Comparison of ENCODE assay signal across 2 cellular contexts in the genomic region with DNA sequence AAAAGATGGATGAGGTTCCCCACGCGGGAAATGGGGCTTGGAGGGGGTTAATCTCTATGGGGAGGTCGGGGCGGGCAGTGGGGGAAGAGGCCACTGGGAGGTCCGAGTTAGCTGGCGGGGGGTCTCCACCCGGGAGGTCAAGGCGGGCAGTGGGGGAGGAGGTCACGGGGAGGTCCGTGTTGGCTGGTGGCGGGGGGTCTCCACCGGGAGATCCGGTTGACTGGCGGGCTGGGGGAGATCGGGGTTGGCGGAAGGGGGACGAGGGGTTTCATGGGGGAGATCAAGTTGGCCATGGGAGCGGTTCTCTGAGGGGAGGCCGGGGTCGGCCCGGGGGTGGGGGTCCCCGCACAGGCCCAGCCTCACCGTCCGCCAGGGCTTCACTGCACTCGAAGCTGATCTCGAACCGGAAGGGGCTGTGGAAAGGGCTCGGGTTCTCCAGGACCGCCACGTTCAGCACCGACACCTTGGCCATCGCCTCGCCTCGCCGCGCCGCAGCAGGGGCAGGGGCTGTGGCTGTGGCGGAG.
TF ChIP-seq lines count a peak whose summit lies in the region.

No MANE protein-coding gene starts in this region.

TF ChIP-seq in HEK293, 187 proteins besides CTCF, POLR2A, EP300 and RAD21 (continued from another document and continues in another):
- 0 out of 2 replicates have a peak, but pooled peaks have one; percentile 35 for TF ChIP-seq ZSCAN23 (tag by site-specific recombination; IDR thresholded peaks at IDR 0.05)
- TF ChIP-seq KLF7 (tag by site-specific recombination; IDR thresholded peaks at IDR 0.05; ENCODE audit: borderline replicate concordance): peak; percentile 30; the same call in 1 of the 2 replicates
- TF ChIP-seq, protein P1, sequence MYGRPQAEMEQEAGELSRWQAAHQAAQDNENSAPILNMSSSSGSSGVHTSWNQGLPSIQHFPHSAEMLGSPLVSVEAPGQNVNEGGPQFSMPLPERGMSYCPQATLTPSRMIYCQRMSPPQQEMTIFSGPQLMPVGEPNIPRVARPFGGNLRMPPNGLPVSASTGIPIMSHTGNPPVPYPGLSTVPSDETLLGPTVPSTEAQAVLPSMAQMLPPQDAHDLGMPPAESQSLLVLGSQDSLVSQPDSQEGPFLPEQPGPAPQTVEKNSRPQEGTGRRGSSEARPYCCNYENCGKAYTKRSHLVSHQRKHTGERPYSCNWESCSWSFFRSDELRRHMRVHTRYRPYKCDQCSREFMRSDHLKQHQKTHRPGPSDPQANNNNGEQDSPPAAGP (tag by site-specific recombination; IDR thresholded peaks at IDR 0.05): peak; percentile 60; the same call in 1 of the 2 replicates
- TF ChIP-seq, protein P2, sequence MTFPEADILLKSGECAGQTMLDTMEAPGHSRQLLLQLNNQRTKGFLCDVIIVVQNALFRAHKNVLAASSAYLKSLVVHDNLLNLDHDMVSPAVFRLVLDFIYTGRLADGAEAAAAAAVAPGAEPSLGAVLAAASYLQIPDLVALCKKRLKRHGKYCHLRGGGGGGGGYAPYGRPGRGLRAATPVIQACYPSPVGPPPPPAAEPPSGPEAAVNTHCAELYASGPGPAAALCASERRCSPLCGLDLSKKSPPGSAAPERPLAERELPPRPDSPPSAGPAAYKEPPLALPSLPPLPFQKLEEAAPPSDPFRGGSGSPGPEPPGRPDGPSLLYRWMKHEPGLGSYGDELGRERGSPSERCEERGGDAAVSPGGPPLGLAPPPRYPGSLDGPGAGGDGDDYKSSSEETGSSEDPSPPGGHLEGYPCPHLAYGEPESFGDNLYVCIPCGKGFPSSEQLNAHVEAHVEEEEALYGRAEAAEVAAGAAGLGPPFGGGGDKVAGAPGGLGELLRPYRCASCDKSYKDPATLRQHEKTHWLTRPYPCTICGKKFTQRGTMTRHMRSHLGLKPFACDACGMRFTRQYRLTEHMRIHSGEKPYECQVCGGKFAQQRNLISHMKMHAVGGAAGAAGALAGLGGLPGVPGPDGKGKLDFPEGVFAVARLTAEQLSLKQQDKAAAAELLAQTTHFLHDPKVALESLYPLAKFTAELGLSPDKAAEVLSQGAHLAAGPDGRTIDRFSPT (tag by site-specific recombination; IDR thresholded peaks at IDR 0.05): 0 out of 2 replicates have a peak, but pooled peaks have one; percentile 18
- TF ChIP-seq BCL11A (tag by site-specific recombination; IDR thresholded peaks at IDR 0.05; ENCODE audit: low read depth): peak; percentile 83; the same call in 1 of the 2 replicates
- TF ChIP-seq, protein P3, sequence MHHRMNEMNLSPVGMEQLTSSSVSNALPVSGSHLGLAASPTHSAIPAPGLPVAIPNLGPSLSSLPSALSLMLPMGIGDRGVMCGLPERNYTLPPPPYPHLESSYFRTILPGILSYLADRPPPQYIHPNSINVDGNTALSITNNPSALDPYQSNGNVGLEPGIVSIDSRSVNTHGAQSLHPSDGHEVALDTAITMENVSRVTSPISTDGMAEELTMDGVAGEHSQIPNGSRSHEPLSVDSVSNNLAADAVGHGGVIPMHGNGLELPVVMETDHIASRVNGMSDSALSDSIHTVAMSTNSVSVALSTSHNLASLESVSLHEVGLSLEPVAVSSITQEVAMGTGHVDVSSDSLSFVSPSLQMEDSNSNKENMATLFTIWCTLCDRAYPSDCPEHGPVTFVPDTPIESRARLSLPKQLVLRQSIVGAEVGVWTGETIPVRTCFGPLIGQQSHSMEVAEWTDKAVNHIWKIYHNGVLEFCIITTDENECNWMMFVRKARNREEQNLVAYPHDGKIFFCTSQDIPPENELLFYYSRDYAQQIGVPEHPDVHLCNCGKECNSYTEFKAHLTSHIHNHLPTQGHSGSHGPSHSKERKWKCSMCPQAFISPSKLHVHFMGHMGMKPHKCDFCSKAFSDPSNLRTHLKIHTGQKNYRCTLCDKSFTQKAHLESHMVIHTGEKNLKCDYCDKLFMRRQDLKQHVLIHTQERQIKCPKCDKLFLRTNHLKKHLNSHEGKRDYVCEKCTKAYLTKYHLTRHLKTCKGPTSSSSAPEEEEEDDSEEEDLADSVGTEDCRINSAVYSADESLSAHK (tag by site-specific recombination; IDR thresholded peaks at IDR 0.05): peak; percentile 35; the same call in 1 of the 2 replicates
- 0 out of 2 replicates have a peak, but pooled peaks have one; percentile 60 for TF ChIP-seq ZNF169 (tag by site-specific recombination; IDR thresholded peaks at IDR 0.05)
- peak; percentile 94 for TF ChIP-seq ZBTB7A (tag by site-specific recombination; IDR thresholded peaks at IDR 0.05; ENCODE audit: low read depth)
- TF ChIP-seq OVOL3 (tag by site-specific recombination; IDR thresholded peaks at IDR 0.05): 0 out of 2 replicates have a peak, but pooled peaks have one; percentile 33
- no peak for TF ChIP-seq KLF1 (tag by site-specific recombination; IDR thresholded peaks at IDR 0.05)
- TF ChIP-seq, protein P4, sequence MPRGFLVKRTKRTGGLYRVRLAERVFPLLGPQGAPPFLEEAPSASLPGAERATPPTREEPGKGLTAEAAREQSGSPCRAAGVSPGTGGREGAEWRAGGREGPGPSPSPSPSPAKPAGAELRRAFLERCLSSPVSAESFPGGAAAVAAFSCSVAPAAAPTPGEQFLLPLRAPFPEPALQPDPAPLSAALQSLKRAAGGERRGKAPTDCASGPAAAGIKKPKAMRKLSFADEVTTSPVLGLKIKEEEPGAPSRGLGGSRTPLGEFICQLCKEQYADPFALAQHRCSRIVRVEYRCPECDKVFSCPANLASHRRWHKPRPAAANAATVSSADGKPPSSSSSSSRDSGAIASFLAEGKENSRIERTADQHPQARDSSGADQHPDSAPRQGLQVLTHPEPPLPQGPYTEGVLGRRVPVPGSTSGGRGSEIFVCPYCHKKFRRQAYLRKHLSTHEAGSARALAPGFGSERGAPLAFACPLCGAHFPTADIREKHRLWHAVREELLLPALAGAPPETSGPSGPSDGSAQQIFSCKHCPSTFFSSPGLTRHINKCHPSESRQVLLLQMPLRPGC (tag by site-specific recombination; IDR thresholded peaks at IDR 0.05): 0 out of 2 replicates have a peak, but pooled peaks have one; percentile 16
- TF ChIP-seq GLIS1 (tag by site-specific recombination; IDR thresholded peaks at IDR 0.05): peak; percentile 99
- TF ChIP-seq, protein P5, sequence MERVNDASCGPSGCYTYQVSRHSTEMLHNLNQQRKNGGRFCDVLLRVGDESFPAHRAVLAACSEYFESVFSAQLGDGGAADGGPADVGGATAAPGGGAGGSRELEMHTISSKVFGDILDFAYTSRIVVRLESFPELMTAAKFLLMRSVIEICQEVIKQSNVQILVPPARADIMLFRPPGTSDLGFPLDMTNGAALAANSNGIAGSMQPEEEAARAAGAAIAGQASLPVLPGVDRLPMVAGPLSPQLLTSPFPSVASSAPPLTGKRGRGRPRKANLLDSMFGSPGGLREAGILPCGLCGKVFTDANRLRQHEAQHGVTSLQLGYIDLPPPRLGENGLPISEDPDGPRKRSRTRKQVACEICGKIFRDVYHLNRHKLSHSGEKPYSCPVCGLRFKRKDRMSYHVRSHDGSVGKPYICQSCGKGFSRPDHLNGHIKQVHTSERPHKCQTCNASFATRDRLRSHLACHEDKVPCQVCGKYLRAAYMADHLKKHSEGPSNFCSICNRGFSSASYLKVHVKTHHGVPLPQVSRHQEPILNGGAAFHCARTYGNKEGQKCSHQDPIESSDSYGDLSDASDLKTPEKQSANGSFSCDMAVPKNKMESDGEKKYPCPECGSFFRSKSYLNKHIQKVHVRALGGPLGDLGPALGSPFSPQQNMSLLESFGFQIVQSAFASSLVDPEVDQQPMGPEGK (tag by site-specific recombination; IDR thresholded peaks at IDR 0.05): peak; percentile 46
- no peak for TF ChIP-seq ZBTB17 (tag by site-specific recombination; IDR thresholded peaks at IDR 0.05)

TF ChIP-seq in K562, 482 proteins besides CTCF, POLR2A, EP300 and RAD21 (continued from another document and continues in another):
- TF ChIP-seq, protein P6, sequence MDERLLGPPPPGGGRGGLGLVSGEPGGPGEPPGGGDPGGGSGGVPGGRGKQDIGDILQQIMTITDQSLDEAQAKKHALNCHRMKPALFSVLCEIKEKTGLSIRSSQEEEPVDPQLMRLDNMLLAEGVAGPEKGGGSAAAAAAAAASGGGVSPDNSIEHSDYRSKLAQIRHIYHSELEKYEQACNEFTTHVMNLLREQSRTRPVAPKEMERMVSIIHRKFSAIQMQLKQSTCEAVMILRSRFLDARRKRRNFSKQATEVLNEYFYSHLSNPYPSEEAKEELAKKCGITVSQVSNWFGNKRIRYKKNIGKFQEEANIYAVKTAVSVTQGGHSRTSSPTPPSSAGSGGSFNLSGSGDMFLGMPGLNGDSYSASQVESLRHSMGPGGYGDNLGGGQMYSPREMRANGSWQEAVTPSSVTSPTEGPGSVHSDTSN (CRISPR knock-in tag; IDR thresholded peaks at IDR 0.05; ENCODE audit: low read depth): 0 out of 2 replicates have a peak, but pooled peaks have one; percentile 2
- TF ChIP-seq, protein P6 (tag; conservative IDR thresholded peaks at IDR 0.05; ENCODE audit: low read depth): no peak
- TF ChIP-seq ZNF77 (CRISPR knock-in tag; IDR thresholded peaks at IDR 0.05) (no peak), HNRNPH1 (optimal IDR thresholded peaks at IDR 0.05; ENCODE audit: low read depth, low read length) (no peak), KLF13 (tag; IDR thresholded peaks at IDR 0.05; ENCODE audit: borderline replicate concordance, low read depth) (0 out of 2 replicates have a peak, but pooled peaks have one; percentile 40), NELFE (IDR thresholded peaks at IDR 0.05; ENCODE audit: insufficient read depth, insufficient read length) (peak; percentile 44), ZFX (CRISPR knock-in tag; IDR thresholded peaks at IDR 0.05) (peak; percentile 56; the same call in 1 of the 2 replicates), ELF4 (CRISPR knock-in tag; IDR thresholded peaks at IDR 0.05) (no peak), RBM14 (IDR thresholded peaks at IDR 0.05; ENCODE audit: borderline replicate concordance, insufficient read depth, low read depth, low read length) (0 out of 2 replicates have a peak, but pooled peaks have one; percentile 94), TRIM28 (IDR thresholded peaks at IDR 0.05) (no peak), ZNF551 (CRISPR knock-in tag; IDR thresholded peaks at IDR 0.05) (no peak), TGIF2 (CRISPR knock-in tag; IDR thresholded peaks at IDR 0.05) (peak; percentile 62; the same call in 1 of the 2 replicates), JUN (IDR thresholded peaks at IDR 0.05; ENCODE audit: borderline replicate concordance, low read depth, low read length) (no peak), JUN (CRISPR knock-in tag; IDR thresholded peaks at IDR 0.05; ENCODE audit: borderline replicate concordance) (no peak)
- TF ChIP-seq, protein P7, sequence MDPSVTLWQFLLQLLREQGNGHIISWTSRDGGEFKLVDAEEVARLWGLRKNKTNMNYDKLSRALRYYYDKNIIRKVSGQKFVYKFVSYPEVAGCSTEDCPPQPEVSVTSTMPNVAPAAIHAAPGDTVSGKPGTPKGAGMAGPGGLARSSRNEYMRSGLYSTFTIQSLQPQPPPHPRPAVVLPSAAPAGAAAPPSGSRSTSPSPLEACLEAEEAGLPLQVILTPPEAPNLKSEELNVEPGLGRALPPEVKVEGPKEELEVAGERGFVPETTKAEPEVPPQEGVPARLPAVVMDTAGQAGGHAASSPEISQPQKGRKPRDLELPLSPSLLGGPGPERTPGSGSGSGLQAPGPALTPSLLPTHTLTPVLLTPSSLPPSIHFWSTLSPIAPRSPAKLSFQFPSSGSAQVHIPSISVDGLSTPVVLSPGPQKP (CRISPR knock-in tag; IDR thresholded peaks at IDR 0.05): no peak
- TF ChIP-seq, protein P8, sequence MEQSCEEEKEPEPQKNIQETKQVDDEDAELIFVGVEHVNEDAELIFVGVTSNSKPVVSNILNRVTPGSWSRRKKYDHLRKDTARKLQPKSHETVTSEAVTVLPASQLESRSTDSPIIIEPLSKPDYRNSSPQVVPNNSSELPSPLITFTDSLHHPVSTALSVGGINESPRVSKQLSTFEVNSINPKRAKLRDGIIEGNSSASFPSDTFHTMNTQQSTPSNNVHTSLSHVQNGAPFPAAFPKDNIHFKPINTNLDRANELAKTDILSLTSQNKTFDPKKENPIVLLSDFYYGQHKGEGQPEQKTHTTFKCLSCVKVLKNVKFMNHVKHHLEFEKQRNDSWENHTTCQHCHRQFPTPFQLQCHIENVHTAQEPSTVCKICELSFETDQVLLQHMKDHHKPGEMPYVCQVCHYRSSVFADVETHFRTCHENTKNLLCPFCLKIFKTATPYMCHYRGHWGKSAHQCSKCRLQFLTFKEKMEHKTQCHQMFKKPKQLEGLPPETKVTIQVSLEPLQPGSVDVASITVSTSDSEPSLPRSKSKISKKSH (CRISPR knock-in tag; IDR thresholded peaks at IDR 0.05): no peak
- TF ChIP-seq, protein P9, sequence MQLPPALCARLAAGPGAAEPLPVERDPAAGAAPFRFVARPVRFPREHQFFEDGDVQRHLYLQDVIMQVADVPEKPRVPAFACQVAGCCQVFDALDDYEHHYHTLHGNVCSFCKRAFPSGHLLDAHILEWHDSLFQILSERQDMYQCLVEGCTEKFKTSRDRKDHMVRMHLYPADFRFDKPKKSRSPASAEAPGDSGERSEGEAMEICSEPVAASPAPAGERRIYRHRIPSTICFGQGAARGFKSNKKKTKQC (CRISPR knock-in tag; IDR thresholded peaks at IDR 0.05): peak; percentile 25; the same call in 1 of the 2 replicates
